Comparison of ENCODE assay signal across 6 cellular contexts in genomic region chr9:136726631-136727191, GRCh38. TPM values are rescaled to one million over a fixed set of nuclear protein-coding genes. Genes with fewer than 3 reads are reported as not detected.
A peak's percentile ranks its signal among the peaks of the same experiment; 100 is the strongest.
DNase-seq lines count a peak whose midpoint lies in the region; ATAC-seq and TF ChIP-seq lines count a peak whose summit lies in the region.

No MANE protein-coding gene starts in this region.

- H3K4me1 ChIP-seq in SJCRH30, result peaks cover 5% of the 10 kb centered on the region; the same call in 1 of the 2 replicates
- no peaks in the 10 kb centered on the region for H3K4me1 ChIP-seq in endocrine pancreas (ENCODE audit: control insufficient read depth, insufficient read depth, low read length)
- H3K4me1 ChIP-seq in skeletal muscle tissue (ENCODE audit: control insufficient read depth in 3 of 3, insufficient read depth in 3 of 3, low read length in 3 of 3), result peaks cover 34 to 54% (median 40%) of the 10 kb centered on the region in 3 donors

- ATAC-seq in HG02642 (IDR thresholded peaks at IDR 0.05; ENCODE audit: poor library complexity, unreplicated experiment), result no peak

- DNase-seq in GM06990 (ENCODE audit: extremely low read depth, insufficient read length), result no peak
- no peak for DNase-seq in SJCRH30
- DNase-seq in LoVo (ENCODE audit: low spot score), result no peak

- no peaks in the 10 kb centered on the region; the same call in 1 of the 2 replicates for H3K27me3 ChIP-seq in GM06990 (replicated peaks; ENCODE audit: control insufficient read depth, insufficient read depth, low read length)
- H3K27me3 ChIP-seq in SJCRH30, result no peaks in the 10 kb centered on the region
- no peaks in the 10 kb centered on the region for H3K27me3 ChIP-seq in endocrine pancreas (ENCODE audit: control insufficient read depth, insufficient read depth, low read length)
- no peaks in the 10 kb centered on the region for H3K27me3 ChIP-seq in skeletal muscle tissue (ENCODE audit: control insufficient read depth in 3 of 3, insufficient read depth in 3 of 3, low read length in 3 of 3)

- H3K4me3 ChIP-seq in GM06990 (replicated peaks; ENCODE audit: low read depth, low read length) (peak overlapping the region; percentile 95), SJCRH30 (peak overlapping the region; percentile 86), endocrine pancreas (ENCODE audit: control insufficient read depth, insufficient read depth, low read length) (peak overlapping the region; percentile 80), skeletal muscle tissue (ENCODE audit: low read length in 3 of 3) (peak overlapping the region; percentile 83 to 98 (median 98))

- peaks cover 30% of the 10 kb centered on the region for H3K36me3 ChIP-seq in GM06990 (ENCODE audit: control insufficient read depth, insufficient read depth, low read length)
- peaks cover 42% of the 10 kb centered on the region for H3K36me3 ChIP-seq in SJCRH30
- peaks cover 7% of the 10 kb centered on the region for H3K36me3 ChIP-seq in endocrine pancreas (ENCODE audit: control insufficient read depth, insufficient read depth, low read length)
- peaks cover 39 to 44% (median 42%) of the 10 kb centered on the region in 3 donors for H3K36me3 ChIP-seq in skeletal muscle tissue (ENCODE audit: control insufficient read depth in 3 of 3, insufficient read depth in 3 of 3, low read length in 3 of 3)

- H3K27ac ChIP-seq in SJCRH30, result no peak overlapping the region
- peak overlapping the region; percentile 5 for H3K27ac ChIP-seq in skeletal muscle tissue (ENCODE audit: low read depth, low read length)

- no peaks in the 10 kb centered on the region for H3K9me3 ChIP-seq in SJCRH30 (replicated peaks)
- no peaks in the 10 kb centered on the region for H3K9me3 ChIP-seq in endocrine pancreas (ENCODE audit: control insufficient read depth, low read length)
- no peaks in the 10 kb centered on the region for H3K9me3 ChIP-seq in skeletal muscle tissue (ENCODE audit: control insufficient read depth in 3 of 3, low read length in 3 of 3)

- H3K9ac ChIP-seq in endocrine pancreas (ENCODE audit: control insufficient read depth, insufficient read depth, low read length) (peak overlapping the region; percentile 74), skeletal muscle tissue (ENCODE audit: low read depth in 1 of 3, low read length in 3 of 3) (peak overlapping the region; percentile 61 to 95 (median 94))

- TF ChIP-seq CTCF in GM06990 (IDR thresholded peaks at IDR 0.05; ENCODE audit: insufficient read depth, low read length, poor library complexity, severe bottlenecking), result peak; percentile 77

RNA-seq across cellular contexts. Expression of gene DIPK1B, which starts 14.3 kb away (rescaled TPM):
- 5.0 and 6.1 TPM in 2 replicates for total RNA-seq in SJCRH30 (2014; rRNA removed; shearing (Covaris generic))
- total RNA-seq in skeletal muscle tissue, result 11.0 TPM

RNA-seq across cellular contexts. Expression of gene LCN10, which starts 16.0 kb away (rescaled TPM):
- 0.10 TPM in 1 of 2 replicates, not detected in the other for total RNA-seq in SJCRH30 (2014; rRNA removed; shearing (Covaris generic))
- 2.1 TPM for total RNA-seq in skeletal muscle tissue

RNA-seq across cellular contexts. Expression of gene LCN6, which starts 21.6 kb away (rescaled TPM):
- total RNA-seq in SJCRH30 (2014; rRNA removed; shearing (Covaris generic)), result not detected in 2 replicates
- not detected for total RNA-seq in skeletal muscle tissue

RNA-seq across cellular contexts. Expression of gene LCN8, which starts 31.3 kb away (rescaled TPM):
- total RNA-seq in SJCRH30 (2014; rRNA removed; shearing (Covaris generic)), result not detected in 2 replicates
- total RNA-seq in skeletal muscle tissue, result not detected

RNA-seq across cellular contexts. Expression of gene LCN15, which starts 37.6 kb away (rescaled TPM):
- not detected in 2 replicates for total RNA-seq in SJCRH30 (2014; rRNA removed; shearing (Covaris generic))
- not detected for total RNA-seq in skeletal muscle tissue
